Comparison of ENCODE assay signal across 12 cellular contexts in the genomic region with DNA sequence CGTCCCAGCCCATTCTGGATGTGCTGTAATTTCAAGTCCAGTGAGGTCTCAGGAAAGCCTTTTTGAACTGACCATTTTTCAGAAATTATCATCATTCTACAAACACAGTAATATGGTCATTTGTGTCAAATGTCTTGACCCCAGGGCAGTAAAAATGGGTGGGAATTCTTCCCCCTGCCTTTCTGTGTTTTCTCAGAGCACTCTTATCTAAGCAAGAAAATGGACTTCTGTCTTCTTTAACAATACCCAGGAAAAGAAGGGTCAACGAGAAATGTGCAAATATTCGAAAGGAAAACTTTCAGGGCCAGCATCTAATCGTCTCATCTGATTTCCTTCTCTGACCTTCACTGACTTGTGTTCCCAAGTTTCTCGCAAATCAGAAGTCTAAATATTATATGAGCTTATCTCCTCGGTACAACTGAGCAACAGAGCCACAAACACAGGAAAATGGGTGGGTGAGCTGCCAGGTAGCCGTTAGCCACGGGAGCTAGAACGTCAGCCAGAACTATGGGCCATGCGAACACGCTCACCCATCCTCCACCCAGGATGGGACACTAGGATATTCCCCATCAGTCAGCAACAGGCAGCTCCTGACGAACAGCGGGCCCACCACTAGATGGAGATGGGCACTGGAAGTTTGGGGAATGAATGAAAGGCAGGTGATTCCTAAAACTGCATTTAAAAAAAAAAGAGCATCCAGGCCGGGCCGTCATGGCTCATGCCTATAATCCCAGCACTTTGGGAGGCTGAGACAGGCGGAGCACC. TPM values are rescaled to one million over a fixed set of nuclear protein-coding genes. Genes with fewer than 3 reads are reported as not detected.
A peak's percentile ranks its signal among the peaks of the same experiment; 100 is the strongest.
DNase-seq lines count a peak whose midpoint lies in the region; ATAC-seq, FAIRE-seq and TF ChIP-seq lines count a peak whose summit lies in the region.
"Had no signal": no experiment of that assay in that cellular context is flagged by ENCODE, and none has a peak within 500 bp of the region (broad histone marks: within the 10 kb centered on the region; RNA-seq: fewer than 3 reads in every experiment).

No MANE protein-coding gene starts in this region.

- no peaks in the 10 kb centered on the region for H3K79me2 ChIP-seq in mammary epithelial cell (ENCODE audit: insufficient read depth, low read length)
- no peaks in the 10 kb centered on the region for H3K79me2 ChIP-seq in HepG2 (ENCODE audit: insufficient read depth, low read length)

- DNase-seq in AG04450 (ENCODE audit: low read depth, low spot score) (no peak), HuH-7 (ENCODE audit: low spot score) (peak; percentile 86), mammary epithelial cell (no peak), HepG2 (ENCODE audit: low spot score) (peak; percentile 56), NOMO-1 (lab: John Stamatoyannopoulos, UW; ENCODE audit: unreplicated experiment in 2 of 2) (no peak), NCI-H1436 (lab: John Stamatoyannopoulos, UW) (no peak)
- DNase-seq in activated CD4-positive, alpha-beta T cell treated with anti-CD3 and anti-CD28 coated beads, Interleukin-2, amount 10 ng/mL, durations not matched to agents 7 days and 5 days = no peak
- DNase-seq: activated CD4-positive, alpha-beta T cell treated with anti-CD3 and anti-CD28 coated beads, Interleukin-2, amount 10 ng/mL, durations not matched to agents 24 days and 14 days; cerebellar nuclear complex; naive B cell had no signal

- no peak overlapping the region for H3K4me3 ChIP-seq in AG04450 (ENCODE audit: low read depth, low read length)
- H3K4me3 ChIP-seq in mammary epithelial cell (replicated peaks in 1 of 3; ENCODE audit: insufficient read depth in 1 of 3, low read depth in 2 of 3, low read length in 3 of 3) = no peak overlapping the region
- no peak overlapping the region for H3K4me3 ChIP-seq in HepG2 (replicated peaks in 1 of 3; ENCODE audit: insufficient read depth in 1 of 3, low read depth in 2 of 3, low read length in 3 of 3)

- 71% methylated on average over 14 of the region's 16 CpGs for WGBS in mammary epithelial cell (ENCODE audit: low coverage, missing lambda C conversion rate)
- 11% methylated on average over 16 of the region's 16 CpGs for WGBS in HepG2 (ENCODE audit: low lambda C conversion rate)

- no peak overlapping the region for H3K4me3 Mint-ChIP-seq in activated CD4-positive, alpha-beta T cell treated with anti-CD3 and anti-CD28 coated beads, Interleukin-2, amount 10 ng/mL, durations not matched to agents 7 days and 5 days
- H3K4me3 Mint-ChIP-seq: activated CD4-positive, alpha-beta T cell treated with anti-CD3 and anti-CD28 coated beads, Interleukin-2, amount 10 ng/mL, durations not matched to agents 24 days and 14 days had no signal

- TF ChIP-seq EP300 in HepG2 (IDR thresholded peaks at IDR 0.05; ENCODE audit: low read depth in 2 of 2, low read length in 2 of 2) (no peak), HepG2 (CRISPR knock-in tag; IDR thresholded peaks at IDR 0.05; ENCODE audit: borderline replicate concordance) (no peak)

- peak; percentile 42; the same call in 1 of the 2 replicates for TF ChIP-seq RAD21 in HepG2 (CRISPR knock-in tag; IDR thresholded peaks at IDR 0.05)

- peak; percentile 58 for ATAC-seq in HepG2
- ATAC-seq in HG02852 (IDR thresholded peaks at IDR 0.05; ENCODE audit: unreplicated experiment) = no peak

- peaks cover 3% of the 10 kb centered on the region for H3K27me3 Mint-ChIP-seq in activated CD4-positive, alpha-beta T cell treated with anti-CD3 and anti-CD28 coated beads, Interleukin-2, amount 10 ng/mL, durations not matched to agents 7 days and 5 days

- no peaks in the 10 kb centered on the region for H3K27me3 ChIP-seq in AG04450 (ENCODE audit: control insufficient read depth, insufficient read depth, low read length)
- H3K27me3 ChIP-seq in mammary epithelial cell (ENCODE audit: insufficient read depth, low read length) = no peaks in the 10 kb centered on the region
- peaks cover 0 to 15% of the 10 kb centered on the region in 2 experiments; a peak in 2 of 5 replicates for H3K27me3 ChIP-seq in HepG2 (ENCODE audit: control insufficient read depth in 1 of 2, insufficient read depth in 2 of 2, low read length in 2 of 2)

- H3K36me3 Mint-ChIP-seq in activated CD4-positive, alpha-beta T cell treated with anti-CD3 and anti-CD28 coated beads, Interleukin-2, amount 10 ng/mL, durations not matched to agents 7 days and 5 days (ENCODE audit: low read depth) = no peaks in the 10 kb centered on the region
- H3K36me3 Mint-ChIP-seq: naive B cell had no signal

- H2AFZ ChIP-seq in mammary epithelial cell (ENCODE audit: low read depth, low read length) = no peak overlapping the region
- H2AFZ ChIP-seq in HepG2 (ENCODE audit: low read length) = no peak overlapping the region

- dilution Hi-C loops in mammary epithelial cell (cut with HindIII; ENCODE audit: low sequenced_read_pairs) = no loop called here

- POLR2A ChIA-PET in AG04450 (lab: Yijun Ruan, JAX) = interaction anchor here (0.6 kb wide), 1 partner anchor 170 kb away, joined by 3 read pairs; no protein-coding TSS in a partner anchor
- POLR2A ChIA-PET in HepG2 (lab: Yijun Ruan, JAX) = interaction anchor here (0.8 to 1.2 kb wide), 3 partner anchors 128 to 227 kb away, joined by 3 read pairs; no protein-coding TSS in a partner anchor
- POLR2A ChIA-PET in activated CD4-positive, alpha-beta T cell treated with anti-CD3 and anti-CD28 coated beads, Interleukin-2, amount 10 ng/mL, durations not matched to agents 7 days and 5 days (lab: Charles Lee) = no interaction called here

- H4K20me1 ChIP-seq in mammary epithelial cell (ENCODE audit: insufficient read depth, low read length) (no peaks in the 10 kb centered on the region), HepG2 (ENCODE audit: insufficient read depth, low read length) (no peaks in the 10 kb centered on the region)

- no peak overlapping the region for H3K27ac Mint-ChIP-seq in activated CD4-positive, alpha-beta T cell treated with anti-CD3 and anti-CD28 coated beads, Interleukin-2, amount 10 ng/mL, durations not matched to agents 7 days and 5 days
- H3K27ac Mint-ChIP-seq: activated CD4-positive, alpha-beta T cell treated with anti-CD3 and anti-CD28 coated beads, Interleukin-2, amount 10 ng/mL, durations not matched to agents 24 days and 14 days had no signal

- H3K9me3 Mint-ChIP-seq in activated CD4-positive, alpha-beta T cell treated with anti-CD3 and anti-CD28 coated beads, Interleukin-2, amount 10 ng/mL, durations not matched to agents 7 days and 5 days = no peaks in the 10 kb centered on the region
- H3K9me3 Mint-ChIP-seq: activated CD4-positive, alpha-beta T cell treated with anti-CD3 and anti-CD28 coated beads, Interleukin-2, amount 10 ng/mL, durations not matched to agents 24 days and 14 days; naive B cell had no signal

- H3K9me3 ChIP-seq in AG04450 (ENCODE audit: control insufficient read depth, insufficient read depth, low read length) = no peaks in the 10 kb centered on the region; the same call in 1 of the 2 replicates
- H3K9me3 ChIP-seq in mammary epithelial cell (replicated peaks; ENCODE audit: insufficient read depth, low read length) = no peaks in the 10 kb centered on the region
- no peaks in the 10 kb centered on the region for H3K9me3 ChIP-seq in HepG2 (ENCODE audit: low read length)

- CTCF ChIA-PET in AG04450 (lab: Charles Lee) = interaction anchor here (3.0 to 4.9 kb wide), 2 partner anchors 128 to 217 kb away, joined by 12 to 23 read pairs; no protein-coding TSS in a partner anchor
- CTCF ChIA-PET in mammary epithelial cell (lab: Charles Lee; ENCODE audit: low non-redundant PET) = no interaction called here
- CTCF ChIA-PET in HepG2 (lab: Yijun Ruan, JAX; ENCODE audit: low intra/inter-chr PET ratio, low total read pairs) = interaction anchor here (1.4 kb wide), 1 partner anchor 217 kb away, joined by 6 read pairs; no protein-coding TSS in a partner anchor
- CTCF ChIA-PET in activated CD4-positive, alpha-beta T cell treated with anti-CD3 and anti-CD28 coated beads, Interleukin-2, amount 10 ng/mL, durations not matched to agents 7 days and 5 days (lab: Charles Lee) = interaction anchor here (0.6 to 1.0 kb wide), 2 partner anchors 207 to 1209 kb away, joined by 3 read pairs; no protein-coding TSS in a partner anchor

- peaks cover 11% of the 10 kb centered on the region for H3K4me1 Mint-ChIP-seq in activated CD4-positive, alpha-beta T cell treated with anti-CD3 and anti-CD28 coated beads, Interleukin-2, amount 10 ng/mL, durations not matched to agents 7 days and 5 days

- in situ Hi-C loops in mammary epithelial cell (cut with MboI; ENCODE audit: low sequenced_read_pairs in 2 of 2) = loop anchor here (5.0 to 10.0 kb wide), 2 partner anchors 127 to 215 kb away; no protein-coding TSS in a partner anchor
- in situ Hi-C loops in HepG2 (cut with HindIII; ENCODE audit: extremely low pct_ligation_motif_present, low pct_unique_long_range_greater_than_20kb) = loop anchor here (25.0 kb wide), 1 partner anchor 395 kb away; the partner anchor contains the start of genes TAPBPL and VAMP1

- intact Hi-C loops in mammary epithelial cell (cut with micrococcal nuclease) (loop anchor here (1.0 kb wide), 2 partner anchors 211 to 218 kb away; no protein-coding TSS in a partner anchor), HepG2 (cut with micrococcal nuclease; ENCODE audit: unreplicated experiment) (no loop called here)

- TF ChIP-seq CTCF in AG04450 (IDR thresholded peaks at IDR 0.05; ENCODE audit: low read depth, low read length) = peak; percentile 49
- TF ChIP-seq CTCF in mammary epithelial cell (conservative IDR thresholded peaks at IDR 0.05 in 1 of 2, IDR thresholded peaks at IDR 0.05 in 1 of 2; ENCODE audit: extremely low read depth in 1 of 2, insufficient read depth in 1 of 2, low read depth in 1 of 2, low read length in 2 of 2) = peak; percentile 44 to 55
- peak; percentile 73 for TF ChIP-seq CTCF in HepG2 (CRISPR knock-in tag; IDR thresholded peaks at IDR 0.05)

- H3K36me3 ChIP-seq in mammary epithelial cell (ENCODE audit: insufficient read depth, low read length) = no peaks in the 10 kb centered on the region
- H3K36me3 ChIP-seq in HepG2 (replicated peaks in 1 of 2; ENCODE audit: control insufficient read depth in 1 of 2, insufficient read depth in 2 of 2, low read length in 2 of 2) = no peaks in the 10 kb centered on the region

- peak; percentile 70 for FAIRE-seq in HepG2 (lab: Jason Lieb, UNC)

- no peak overlapping the region for H3K27ac ChIP-seq in AG04450 (ENCODE audit: low read depth, low read length)
- H3K27ac ChIP-seq in mammary epithelial cell (ENCODE audit: insufficient read depth, low read depth, low read length) = no peak overlapping the region
- H3K27ac ChIP-seq in HepG2 (ENCODE audit: extremely low read length, insufficient read depth, low read length) = no peak overlapping the region
- H3K27ac ChIP-seq: KMS-11 had no signal

- no peak for TF ChIP-seq POLR2A in HepG2 (IDR thresholded peaks at IDR 0.05; ENCODE audit: insufficient read depth in 1 of 2, low read depth in 2 of 2, low read length in 2 of 2)

- BruUV-seq in mammary epithelial cell (replicated peaks; lab: Mats Ljungman, UMichigan) (no TSS peak), HepG2 (replicated peaks; lab: Mats Ljungman, UMichigan) (no TSS peak)

- H3K9ac ChIP-seq in mammary epithelial cell (ENCODE audit: insufficient read depth, low read length) (no peak overlapping the region), HepG2 (ENCODE audit: insufficient read depth, low read depth, low read length) (no peak overlapping the region)
- H3K9ac ChIP-seq: KMS-11 had no signal

- H3K4me2 ChIP-seq in mammary epithelial cell (ENCODE audit: insufficient read depth, low read depth, low read length) = no peak overlapping the region
- no peak overlapping the region for H3K4me2 ChIP-seq in HepG2 (ENCODE audit: low read depth, low read length)
- H3K4me2 ChIP-seq: KMS-11 had no signal

- H3K4me1 ChIP-seq in mammary epithelial cell (ENCODE audit: insufficient read depth, low read length) (peaks cover 9% of the 10 kb centered on the region), HepG2 (ENCODE audit: insufficient read depth, low read length) (peaks cover 47% of the 10 kb centered on the region)

RNA-seq across cellular contexts. Expression of gene VWF, which starts 57.1 kb away (rescaled TPM):
- polyA plus RNA-seq in AG04450 (2011; rRNA removed) (0.22 and 0.35 TPM in 2 replicates), mammary epithelial cell (0.07 TPM), HepG2 (2011; rRNA removed) (0.25 and 0.63 TPM in 2 replicates)
- polyA minus RNA-seq in AG04450 (2011; rRNA and poly(A)+ RNA removed) = 0.64 and 1.0 TPM in 2 replicates
- total RNA-seq in mammary epithelial cell (under 1 TPM; under 0.01 to 0.49 TPM), HepG2 (2016; rRNA removed; fragmentation: Illumina TruSeq; extraction: Trizol) (0.20 and 0.22 TPM in 2 replicates)
- polyA minus RNA-seq in mammary epithelial cell = 1.1 TPM
- not detected in 2 replicates for total RNA-seq in HepG2 (2016; cell fraction: cytosol; rRNA removed; fragmentation: Illumina TruSeq; extraction: Trizol; ENCODE audit: low read depth)
- total RNA-seq in HepG2 (2016; cell fraction: insoluble cytoplasmic fraction; rRNA removed; fragmentation: Illumina TruSeq; extraction: Trizol) = 0.15 and 0.28 TPM in 2 replicates
- 0.03 and 0.15 TPM in 2 replicates for total RNA-seq in HepG2 (2016; cell fraction: membrane; rRNA removed; fragmentation: Illumina TruSeq; extraction: Trizol)
- total RNA-seq in HepG2 (2016; cell fraction: nucleus; rRNA removed; fragmentation: Illumina TruSeq; extraction: Trizol) = 0.12 and 0.19 TPM in 2 replicates
- polyA plus RNA-seq in HepG2 (2011; cell fraction: cytosol; rRNA removed) = 0.27 and 0.51 TPM in 2 replicates
- polyA plus RNA-seq in HepG2 (2011; cell fraction: nucleus; rRNA removed) = 0.79 and 2.1 TPM in 2 replicates
- 0.89 and 2.0 TPM in 2 replicates for polyA plus RNA-seq in HepG2 (2012)
- 0.08 TPM in 1 of 2 replicates, not detected in the other for polyA plus RNA-seq in HepG2 (2016; cell fraction: cytosol; fragmentation: Illumina TruSeq; extraction: Trizol; ENCODE audit: low read depth)
- 0.23 and 0.40 TPM in 2 replicates for polyA plus RNA-seq in HepG2 (2016; cell fraction: insoluble cytoplasmic fraction; fragmentation: Illumina TruSeq; extraction: Trizol; ENCODE audit: low read depth)
- polyA plus RNA-seq in HepG2 (2016; cell fraction: membrane; fragmentation: Illumina TruSeq; extraction: Trizol; ENCODE audit: low read depth) = not detected in 2 replicates
- 0.08 and 0.84 TPM in 2 replicates for polyA plus RNA-seq in HepG2 (2016; cell fraction: nucleus; fragmentation: Illumina TruSeq; extraction: Trizol; ENCODE audit: insufficient read depth, low read depth)
- 0.21 and 3.2 TPM in 2 replicates for polyA minus RNA-seq in HepG2 (2011; rRNA and poly(A)+ RNA removed; ENCODE audit: low replicate concordance)
- 0.26 and 0.89 TPM in 2 replicates for polyA minus RNA-seq in HepG2 (2011; cell fraction: cytosol; rRNA and poly(A)+ RNA removed)
- polyA minus RNA-seq in HepG2 (2011; cell fraction: nucleus; rRNA and poly(A)+ RNA removed) = 1.5 and 2.4 TPM in 2 replicates
- not detected for total RNA-seq in activated CD4-positive, alpha-beta T cell treated with anti-CD3 and anti-CD28 coated beads, Interleukin-2, amount 10 ng/mL, durations not matched to agents 7 days and 5 days
- total RNA-seq: activated CD4-positive, alpha-beta T cell treated with anti-CD3 and anti-CD28 coated beads, Interleukin-2, amount 10 ng/mL, durations not matched to agents 24 days and 14 days had no signal

Comparison
In these comparisons a context has a peak if more than half of its experiments do, and no peak if none do; other contexts are left out.
1. DNase-seq: peak in HuH-7 (single experiment) and HepG2 (single experiment); none in AG04450 (single experiment), mammary epithelial cell (single experiment), activated CD4-positive, alpha-beta T cell treated with anti-CD3 and anti-CD28 coated beads, Interleukin-2, amount 10 ng/mL, durations not matched to agents 7 days and 5 days (single experiment), NOMO-1 (0 of 2) and NCI-H1436 (single experiment).
2. Peak in every context shown above with its lines, with median percentiles within 50 percentile points of each other: CTCF ChIP-seq.